In genomic region chr1:154972213-154972516, GRCh38 we compare ENCODE assay signal across 8 cellular contexts. TPM values are rescaled to one million over a fixed set of nuclear protein-coding genes. Genes with fewer than 3 reads are reported as not detected.
DNase-seq lines count a peak whose midpoint lies in the region; ATAC-seq and TF ChIP-seq lines count a peak whose summit lies in the region.

No MANE protein-coding gene starts in this region.

- CTCF ChIA-PET in Caco-2 (lab: Charles Lee): interaction anchor here (0.7 to 2.6 kb wide), 5 partner anchors 11 to 413 kb away, joined by 3 to 26 read pairs (median 7); partner anchors contain the start of gene PYGO2

- TF ChIP-seq CTCF in Caco-2 (IDR thresholded peaks at IDR 0.05; ENCODE audit: insufficient read depth in 1 of 2, low read depth in 1 of 2, low read length in 1 of 2, severe bottlenecking in 1 of 2, unreplicated experiment in 1 of 2): no peak
- TF ChIP-seq CTCF in fibroblast of the aortic adventitia (IDR thresholded peaks at IDR 0.05; ENCODE audit: insufficient read depth, low read length): no peak
- TF ChIP-seq CTCF in sigmoid colon (IDR thresholded peaks at IDR 0.05): no peak

- H3K9me3 Mint-ChIP-seq in Caco-2 (ENCODE audit: unreplicated experiment): no peaks in the 10 kb centered on the region

- ATAC-seq in HG03521 (IDR thresholded peaks at IDR 0.05; ENCODE audit: unreplicated experiment) (no peak), HG03457 (IDR thresholded peaks at IDR 0.05; ENCODE audit: unreplicated experiment) (no peak)

- WGBS in sigmoid colon, 2 donors: 62 to 66% methylated on average over 3 of the region's 3 CpGs

- DNase-seq in Caco-2 (no peak), SJSA1 (ENCODE audit: low read depth in 1 of 2, low spot score in 2 of 2) (no peak), fibroblast of the aortic adventitia (ENCODE audit: low read depth) (no peak), sigmoid colon (no peak), NCI-H2227 (lab: John Stamatoyannopoulos, UW; ENCODE audit: unreplicated experiment) (no peak)
- DNase-seq in stimulated activated naive CD4-positive, alpha-beta T cell (lab: John Stamatoyannopoulos, UW): no peak

- H3K4me1 Mint-ChIP-seq in Caco-2 (ENCODE audit: low read depth, unreplicated experiment): peaks cover 32% of the 10 kb centered on the region

- no peaks in the 10 kb centered on the region for H3K9me3 ChIP-seq in Caco-2
- H3K9me3 ChIP-seq in SJSA1 (replicated peaks): no peaks in the 10 kb centered on the region
- no peaks in the 10 kb centered on the region for H3K9me3 ChIP-seq in sigmoid colon

- H3K4me1 ChIP-seq in Caco-2 (peaks cover 27% of the 10 kb centered on the region), SJSA1 (replicated peaks) (peaks cover 52% of the 10 kb centered on the region), sigmoid colon (peaks cover 0 to 60% (median 58%) of the 10 kb centered on the region in 4 donors)

- H3K27ac ChIP-seq in SJSA1 (peak overlapping the region; percentile 97), sigmoid colon (peak overlapping the region; percentile 95 to 98 (median 96))

- no TSS peak for BruUV-seq in Caco-2 (replicated peaks; lab: Mats Ljungman, UMichigan)

- no peak overlapping the region for H3K4me3 Mint-ChIP-seq in Caco-2 (ENCODE audit: unreplicated experiment)

- H3K27ac Mint-ChIP-seq in Caco-2 (ENCODE audit: unreplicated experiment): no peak overlapping the region

- POLR2A ChIA-PET in Caco-2 (lab: Charles Lee): interaction anchor here (0.5 to 3.7 kb wide), 9 partner anchors 11 to 352 kb away, joined by 3 to 75 read pairs (median 9); partner anchors contain the start of genes FLAD1, PBXIP1, PMVK and PYGO2

- peaks cover 13% of the 10 kb centered on the region for H3K36me3 Mint-ChIP-seq in Caco-2 (ENCODE audit: insufficient read depth, unreplicated experiment)

- no peak for TF ChIP-seq POLR2A in sigmoid colon (IDR thresholded peaks at IDR 0.05)

- intact Hi-C loops in Caco-2 (cut with micrococcal nuclease; ENCODE audit: unreplicated experiment): loop anchor here (1.0 to 5.0 kb wide), 3 partner anchors 11 to 90 kb away; partner anchors contain the start of genes EFNA4 and PYGO2
- intact Hi-C loops in sigmoid colon (cut with DNase I): loop anchor here (5.0 kb wide), 1 partner anchor 90 kb away; the partner anchor contains the start of gene EFNA4

- H3K4me3 ChIP-seq in Caco-2 (ENCODE audit: low read depth, low read length) (peak overlapping the region; percentile 51), SJSA1 (peak overlapping the region; percentile 19), fibroblast of the aortic adventitia (ENCODE audit: low read depth, low read length) (peak overlapping the region; percentile 85), sigmoid colon (no peak overlapping the region)

- H3K36me3 ChIP-seq in Caco-2 (ENCODE audit: control insufficient read depth, insufficient read depth, low read length) (peaks cover 4% of the 10 kb centered on the region), SJSA1 (peaks cover 50% of the 10 kb centered on the region), sigmoid colon (peaks cover 2 to 15% (median 13%) of the 10 kb centered on the region in 4 donors)

- H3K27me3 Mint-ChIP-seq in Caco-2 (ENCODE audit: insufficient read depth, unreplicated experiment): no peaks in the 10 kb centered on the region

- H3K27me3 ChIP-seq in Caco-2 (replicated peaks; ENCODE audit: control insufficient read depth, insufficient read depth, low read length) (no peaks in the 10 kb centered on the region), SJSA1 (replicated peaks) (no peaks in the 10 kb centered on the region), sigmoid colon (no peaks in the 10 kb centered on the region)

- TF ChIP-seq EP300 in sigmoid colon (IDR thresholded peaks at IDR 0.05): no peak

RNA-seq across cellular contexts. Expression of gene SHC1, which starts 1.6 kb away (rescaled TPM):
- total RNA-seq in Caco-2 (2022) (58.0 and 59.6 TPM in 2 replicates), fibroblast of the aortic adventitia (ENCODE audit: low replicate concordance) (111 and 167 TPM in 2 replicates), sigmoid colon (10 to 100 TPM; 49.2 to 80.4 (median 57.0) TPM)
- 101 and 155 TPM in 2 replicates for total RNA-seq in SJSA1 (2014; rRNA removed; shearing (Covaris generic))
- polyA plus RNA-seq in sigmoid colon: 10 to 100 TPM; 58.5 to 75.2 (median 63.1) TPM

RNA-seq across cellular contexts. Expression of gene CKS1B, which starts 2.3 kb away (rescaled TPM):
- total RNA-seq in Caco-2 (2022) (243 and 259 TPM in 2 replicates), fibroblast of the aortic adventitia (ENCODE audit: low replicate concordance) (24.0 and 80.7 TPM in 2 replicates), sigmoid colon (10 to 100 TPM; 10.2 to 35.7 (median 25.7) TPM)
- total RNA-seq in SJSA1 (2014; rRNA removed; shearing (Covaris generic)): 290 and 338 TPM in 2 replicates
- 100 to 1,000 TPM in 1 of 3 donors, 10 to 100 TPM in 2; 73.3 to 104 (median 95.5) TPM for polyA plus RNA-seq in sigmoid colon

RNA-seq across cellular contexts. Expression of gene PYGO2, which starts 10.6 kb away (rescaled TPM):
- total RNA-seq in Caco-2 (2022): 34.1 and 34.9 TPM in 2 replicates
- 18.0 and 20.0 TPM in 2 replicates for total RNA-seq in SJSA1 (2014; rRNA removed; shearing (Covaris generic))
- 7.8 and 18.0 TPM in 2 replicates for total RNA-seq in fibroblast of the aortic adventitia (ENCODE audit: low replicate concordance)
- 10 to 100 TPM; 15.0 to 23.3 (median 16.6) TPM for total RNA-seq in sigmoid colon
- polyA plus RNA-seq in sigmoid colon: 10 to 100 TPM; 13.6 to 26.9 (median 16.8) TPM

RNA-seq across cellular contexts. Expression of gene FLAD1, which starts 11.0 kb away (rescaled TPM):
- total RNA-seq in Caco-2 (2022) (51.3 and 61.5 TPM in 2 replicates), fibroblast of the aortic adventitia (ENCODE audit: low replicate concordance) (5.2 and 17.7 TPM in 2 replicates), sigmoid colon (10 to 100 TPM; 17.5 to 22.8 (median 18.5) TPM)
- 15.4 and 23.7 TPM in 2 replicates for total RNA-seq in SJSA1 (2014; rRNA removed; shearing (Covaris generic))
- polyA plus RNA-seq in sigmoid colon: 10 to 100 TPM; 24.6 to 36.5 (median 27.7) TPM

RNA-seq across cellular contexts. Expression of gene PBXIP1, which starts 16.3 kb away (rescaled TPM):
- total RNA-seq in Caco-2 (2022) (24.0 and 24.6 TPM in 2 replicates), fibroblast of the aortic adventitia (ENCODE audit: low replicate concordance) (36.2 and 122 TPM in 2 replicates), sigmoid colon (100 to 1,000 TPM; 178 to 251 (median 201) TPM)
- total RNA-seq in SJSA1 (2014; rRNA removed; shearing (Covaris generic)): 25.2 and 30.2 TPM in 2 replicates
- 10 to 100 TPM in 2 of 3 donors, 1 to 10 TPM in 1; 8.3 to 66.2 (median 13.2) TPM for polyA plus RNA-seq in sigmoid colon

Comparison
In these comparisons a context has a peak if more than half of its experiments do, and no peak if none do; other contexts are left out.
1. H3K4me3 ChIP-seq: peak in Caco-2 (single experiment), SJSA1 (single experiment) and fibroblast of the aortic adventitia (single experiment); none in sigmoid colon (0 of 4).